In the genomic region with DNA sequence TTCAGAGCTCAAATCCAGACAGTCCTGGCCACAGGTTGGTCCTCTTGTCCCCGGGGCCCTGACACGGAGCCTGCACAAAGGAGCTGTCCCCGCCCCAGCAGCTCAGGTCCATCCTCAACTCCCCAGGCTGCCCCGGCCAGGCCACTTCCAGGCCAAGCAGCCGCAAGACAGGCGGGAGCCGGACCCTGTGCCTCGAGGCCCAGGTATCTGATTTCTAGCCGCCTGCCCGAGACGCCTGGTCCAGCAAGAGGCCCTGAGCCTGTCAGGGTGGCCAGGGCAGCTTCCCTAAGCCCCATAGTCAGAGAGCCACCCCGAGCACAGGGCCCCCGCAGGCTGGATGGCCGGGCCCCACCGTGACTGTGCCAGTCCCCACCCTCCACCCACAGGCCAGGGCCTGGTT, we compare ENCODE assay signal across 28 cellular contexts.
"Had no signal": no experiment of that assay in that cellular context is flagged by ENCODE, and none has a peak within 500 bp of the region (broad histone marks: within the 10 kb centered on the region; RNA-seq: fewer than 3 reads in every experiment).

No MANE protein-coding gene starts in this region.

- H3K4me1 ChIP-seq: colonic mucosa, esophagus squamous epithelium, foreskin keratinocyte, gastrocnemius medialis had no signal

- H3K27me3 ChIP-seq: colonic mucosa, foreskin keratinocyte, heart left ventricle had no signal

- H3K4me3 ChIP-seq: colonic mucosa, coronary artery, dorsolateral prefrontal cortex, esophagus muscularis mucosa, esophagus squamous epithelium, gastrocnemius medialis, gastroesophageal sphincter, heart left ventricle, heart right ventricle had no signal

- ATAC-seq: effector memory CD8-positive, alpha-beta T cell; esophagus mucosa; foreskin keratinocyte; gastrocnemius medialis; gastroesophageal sphincter; heart left ventricle; heart right ventricle had no signal

- H3K9me3 ChIP-seq: colonic mucosa, gastrocnemius medialis, heart left ventricle had no signal

- FAIRE-seq: colon, endometrium, endothelial cell of umbilical vein, frontal cortex had no signal

- H3K36me3 ChIP-seq: colonic mucosa, esophagus muscularis mucosa, esophagus squamous epithelium, gastrocnemius medialis, gastroesophageal sphincter, heart left ventricle, heart right ventricle had no signal

- H3K27ac ChIP-seq: colonic mucosa, coronary artery, dorsolateral prefrontal cortex, epithelial cell of prostate, esophagus muscularis mucosa, esophagus squamous epithelium, foreskin keratinocyte, gastrocnemius medialis, gastroesophageal sphincter, heart left ventricle, heart right ventricle had no signal

- DNase-seq: colonic mucosa; cortex of kidney; dermis blood vessel endothelial cell; dorsolateral prefrontal cortex; effector CD4-positive, alpha-beta T cell; effector CD8-positive, alpha-beta T cell; effector memory CD4-positive, alpha-beta T cell; effector memory CD8-positive, alpha-beta T cell; endodermal cell; erythroblast; esophagus squamous epithelium; foreskin fibroblast; foreskin keratinocyte; foreskin melanocyte; gastrocnemius medialis; glutamatergic neuron; head of caudate nucleus; heart left ventricle; heart right ventricle had no signal
